In the genomic region with DNA sequence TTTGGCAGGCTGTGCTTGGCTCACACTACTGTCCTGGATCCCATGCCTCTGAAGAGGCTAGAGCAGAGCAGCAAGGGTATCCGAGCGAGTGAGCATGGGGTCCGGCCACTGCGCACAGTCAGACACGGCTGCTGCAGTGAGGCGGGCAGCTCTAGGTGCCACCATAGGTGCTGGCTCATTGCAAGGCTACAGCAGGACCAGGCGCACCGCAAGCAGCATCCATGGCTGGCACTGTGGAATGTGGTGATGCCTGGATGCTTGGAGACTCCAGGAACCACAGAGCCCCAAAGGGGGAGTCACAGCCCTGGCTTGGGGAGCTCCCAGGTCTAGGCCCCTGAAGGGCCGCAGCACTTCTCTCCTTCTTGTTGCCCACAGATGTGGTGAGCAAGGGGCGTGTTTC, we compare ENCODE assay signal across 1 cellular context.
TF ChIP-seq lines count a peak whose summit lies in the region.

No MANE protein-coding gene starts in this region.

TF ChIP-seq in SK-N-SH treated with all-trans-retinoic acid at 6 μM for 48 hours, 23 proteins besides CTCF, POLR2A, EP300 and RAD21 (continued from another document):
- TF ChIP-seq PATZ1 (CRISPR knock-in tag; IDR thresholded peaks at IDR 0.05; ENCODE audit: borderline replicate concordance) (no peak), BACH2 (CRISPR knock-in tag; IDR thresholded peaks at IDR 0.05; ENCODE audit: borderline replicate concordance) (no peak), ESRRG (CRISPR knock-in tag; IDR thresholded peaks at IDR 0.05) (no peak), TOX (CRISPR knock-in tag; IDR thresholded peaks at IDR 0.05; ENCODE audit: borderline replicate concordance) (no peak), ZNF565 (CRISPR knock-in tag; conservative IDR thresholded peaks at IDR 0.05; ENCODE audit: low read depth) (no peak)
- TF ChIP-seq, protein P1, sequence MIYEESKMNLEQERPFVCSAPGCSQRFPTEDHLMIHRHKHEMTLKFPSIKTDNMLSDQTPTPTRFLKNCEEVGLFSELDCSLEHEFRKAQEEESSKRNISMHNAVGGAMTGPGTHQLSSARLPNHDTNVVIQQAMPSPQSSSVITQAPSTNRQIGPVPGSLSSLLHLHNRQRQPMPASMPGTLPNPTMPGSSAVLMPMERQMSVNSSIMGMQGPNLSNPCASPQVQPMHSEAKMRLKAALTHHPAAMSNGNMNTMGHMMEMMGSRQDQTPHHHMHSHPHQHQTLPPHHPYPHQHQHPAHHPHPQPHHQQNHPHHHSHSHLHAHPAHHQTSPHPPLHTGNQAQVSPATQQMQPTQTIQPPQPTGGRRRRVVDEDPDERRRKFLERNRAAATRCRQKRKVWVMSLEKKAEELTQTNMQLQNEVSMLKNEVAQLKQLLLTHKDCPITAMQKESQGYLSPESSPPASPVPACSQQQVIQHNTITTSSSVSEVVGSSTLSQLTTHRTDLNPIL (CRISPR knock-in tag; IDR thresholded peaks at IDR 0.05; ENCODE audit: low read depth), result no peak
